ENCODE assay signal across 18 cellular contexts in genomic region chr2:101788565-101788964, GRCh38.
DNase-seq lines count a peak whose midpoint lies in the region; ATAC-seq and TF ChIP-seq lines count a peak whose summit lies in the region.
"Had no signal": no experiment of that assay in that cellular context is flagged by ENCODE, and none has a peak within 500 bp of the region (broad histone marks: within the 10 kb centered on the region; RNA-seq: fewer than 3 reads in every experiment).

No MANE protein-coding gene starts in this region.

- POLR2A ChIA-PET in CD4-positive, alpha-beta T cell (lab: Charles Lee), result interaction anchor here (1.5 kb wide), 1 partner anchor 92 kb away, joined by 3 read pairs; the partner anchor contains the start of gene MAP4K4

- no peak for ATAC-seq in CD4-positive, alpha-beta T cell (ENCODE audit: poor library complexity)
- ATAC-seq in GM21576 (IDR thresholded peaks at IDR 0.05; ENCODE audit: unreplicated experiment), result no peak
- ATAC-seq in body of pancreas, result no peak
- ATAC-seq: heart left ventricle, left ventricle myocardium superior had no signal

- no peaks in the 10 kb centered on the region for H3K27me3 Mint-ChIP-seq in CD4-positive, alpha-beta T cell
- H3K27me3 Mint-ChIP-seq in IgD-negative memory B cell (no peaks in the 10 kb centered on the region), chondrocyte (ENCODE audit: low read depth) (no peaks in the 10 kb centered on the region), progenitor cell of endocrine pancreas (no peaks in the 10 kb centered on the region)
- H3K27me3 Mint-ChIP-seq: activated CD4-positive, alpha-beta memory T cell treated with anti-CD3 and anti-CD28 coated beads for 36 hours had no signal

- no peak overlapping the region for H3K4me3 ChIP-seq in body of pancreas
- H3K4me3 ChIP-seq: heart left ventricle, transverse colon had no signal

- no peaks in the 10 kb centered on the region for H3K9me3 Mint-ChIP-seq in CD4-positive, alpha-beta T cell
- H3K9me3 Mint-ChIP-seq in IgD-negative memory B cell (no peaks in the 10 kb centered on the region), chondrocyte (ENCODE audit: low read depth) (no peaks in the 10 kb centered on the region), progenitor cell of endocrine pancreas (ENCODE audit: low read depth) (no peaks in the 10 kb centered on the region)
- H3K9me3 Mint-ChIP-seq: activated CD4-positive, alpha-beta memory T cell treated with anti-CD3 and anti-CD28 coated beads for 36 hours had no signal

- H3K27me3 ChIP-seq in CD4-positive, alpha-beta T cell (ENCODE audit: control insufficient read depth, insufficient read depth, low read length), result no peaks in the 10 kb centered on the region
- H3K27me3 ChIP-seq in body of pancreas, result no peaks in the 10 kb centered on the region
- H3K27me3 ChIP-seq: heart left ventricle, transverse colon had no signal

- peaks cover 89% of the 10 kb centered on the region for H3K4me1 Mint-ChIP-seq in CD4-positive, alpha-beta T cell (ENCODE audit: low read depth)
- peaks cover 30 to 72% (median 57%) of the 10 kb centered on the region in 3 donors for H3K4me1 Mint-ChIP-seq in IgD-negative memory B cell
- peaks cover 61% of the 10 kb centered on the region for H3K4me1 Mint-ChIP-seq in chondrocyte (ENCODE audit: low read depth)
- peaks cover 18% of the 10 kb centered on the region for H3K4me1 Mint-ChIP-seq in progenitor cell of endocrine pancreas (ENCODE audit: low read depth)

- CTCF ChIA-PET in CD4-positive, alpha-beta T cell (lab: Charles Lee), result no interaction called here

- WGBS in body of pancreas, 2 donors, result 71 to 79% methylated on average over 1 of the region's 1 CpG

- peaks cover 35% of the 10 kb centered on the region for H3K36me3 Mint-ChIP-seq in CD4-positive, alpha-beta T cell (ENCODE audit: low read depth)
- H3K36me3 Mint-ChIP-seq in IgD-negative memory B cell (peaks cover 2% of the 10 kb centered on the region), chondrocyte (ENCODE audit: low read depth) (peaks cover 4% of the 10 kb centered on the region), progenitor cell of endocrine pancreas (ENCODE audit: insufficient read depth) (peaks cover 6% of the 10 kb centered on the region)

- H3K4me3 Mint-ChIP-seq in CD4-positive, alpha-beta T cell, result no peak overlapping the region
- H3K4me3 Mint-ChIP-seq in IgD-negative memory B cell, result no peak overlapping the region
- no peak overlapping the region for H3K4me3 Mint-ChIP-seq in chondrocyte (ENCODE audit: unreplicated experiment)
- H3K4me3 Mint-ChIP-seq in progenitor cell of endocrine pancreas (ENCODE audit: low read depth), result no peak overlapping the region
- H3K4me3 Mint-ChIP-seq: activated CD4-positive, alpha-beta memory T cell treated with anti-CD3 and anti-CD28 coated beads for 36 hours had no signal

- TF ChIP-seq CTCF in CD4-positive, alpha-beta T cell (IDR thresholded peaks at IDR 0.05), result no peak
- TF ChIP-seq CTCF in chondrocyte (IDR thresholded peaks at IDR 0.05) (no peak), progenitor cell of endocrine pancreas (IDR thresholded peaks at IDR 0.05; ENCODE audit: unreplicated experiment) (no peak), body of pancreas (IDR thresholded peaks at IDR 0.05) (no peak)

- H3K27ac Mint-ChIP-seq in CD4-positive, alpha-beta T cell, result peak overlapping the region; percentile 64
- H3K27ac Mint-ChIP-seq in IgD-negative memory B cell, result peak overlapping the region in 2 of 3 donors; percentile 20 to 24
- H3K27ac Mint-ChIP-seq in chondrocyte (ENCODE audit: unreplicated experiment), result peak overlapping the region; percentile 4
- peak overlapping the region; percentile 1 for H3K27ac Mint-ChIP-seq in progenitor cell of endocrine pancreas
- H3K27ac Mint-ChIP-seq: activated CD4-positive, alpha-beta memory T cell treated with anti-CD3 and anti-CD28 coated beads for 36 hours had no signal

- H3K4me1 ChIP-seq in body of pancreas, result peaks cover 8% of the 10 kb centered on the region

- no peaks in the 10 kb centered on the region for H3K36me3 ChIP-seq in body of pancreas (replicated peaks in 1 of 2; ENCODE audit: insufficient read depth in 1 of 2, low read depth in 2 of 2)
- H3K36me3 ChIP-seq: transverse colon had no signal

- TF ChIP-seq POLR2A in body of pancreas (IDR thresholded peaks at IDR 0.05), result no peak

- intact Hi-C loops in CD4-positive, alpha-beta T cell (cut with DNase I, micrococcal nuclease), result no loop called here
- intact Hi-C loops in body of pancreas (cut with DNase I), result no loop called here

- no peak overlapping the region for H3K27ac ChIP-seq in CD4-positive, alpha-beta T cell (ENCODE audit: low read depth, low read length)
- no peak overlapping the region for H3K27ac ChIP-seq in body of pancreas
- H3K27ac ChIP-seq: transverse colon had no signal

- DNase-seq in CD4-positive, alpha-beta T cell, result no peak
- DNase-seq in chondrocyte (ENCODE audit: low spot score) (no peak), progenitor cell of endocrine pancreas (ENCODE audit: low spot score, unreplicated experiment) (no peak), ecto neural progenitor cell (ENCODE audit: low spot score) (no peak), body of pancreas (no peak), SIG-M5 treated with dmso at 0.1 percent for 504 hours (lab: John Stamatoyannopoulos, UW; ENCODE audit: unreplicated experiment) (no peak)
- DNase-seq: activated CD4-positive, alpha-beta memory T cell treated with anti-CD3 and anti-CD28 coated beads for 36 hours; anterior cingulate cortex; heart left ventricle; left ventricle myocardium superior; NCI-H1105; NCI-H2107; NCI-H510A treated with DMSO at 0.1 percent for 48 hours; nucleus accumbens; T-helper 1 cell; transverse colon had no signal

- no peaks in the 10 kb centered on the region for H3K9me3 ChIP-seq in CD4-positive, alpha-beta T cell (ENCODE audit: control insufficient read depth, low read length)
- H3K9me3 ChIP-seq in body of pancreas, result no peaks in the 10 kb centered on the region
- H3K9me3 ChIP-seq: heart left ventricle, transverse colon had no signal

Comparison
In these comparisons a context has a peak if more than half of its experiments do, and no peak if none do; other contexts are left out.
1. H3K27ac Mint-ChIP-seq: peak in every context shown above with its lines; median percentile 64 in CD4-positive, alpha-beta T cell; 22 in IgD-negative memory B cell; 4 in chondrocyte; 1 in progenitor cell of endocrine pancreas.